ENCODE assay signal across 8 cellular contexts in genomic region chr2:37196320-37197195, GRCh38. TPM values are rescaled to one million over a fixed set of nuclear protein-coding genes. Genes with fewer than 3 reads are reported as not detected.
A peak's percentile ranks its signal among the peaks of the same experiment; 100 is the strongest.
DNase-seq lines count a peak whose midpoint lies in the region; ATAC-seq, FAIRE-seq and TF ChIP-seq lines count a peak whose summit lies in the region.

Gene CEBPZOS, plus strand, starts transcription at chr2:37196496. Its CDS starts 3,209 bp downstream, at chr2:37199705.

- H3K27me3 ChIP-seq in OCI-LY1 (ENCODE audit: insufficient read depth, low read length) (no peaks in the 10 kb centered on the region), endothelial cell of umbilical vein (ENCODE audit: control insufficient read depth in 2 of 2, insufficient read depth in 2 of 2, low read length in 2 of 2) (no peaks in the 10 kb centered on the region), mononuclear cell (ENCODE audit: insufficient read depth, low read length) (no peaks in the 10 kb centered on the region)

- H3F3A ChIP-seq in OCI-LY1 (ENCODE audit: insufficient read depth, low read length) = no peaks in the 10 kb centered on the region

- TF ChIP-seq POLR2A in endothelial cell of umbilical vein (IDR thresholded peaks at IDR 0.05; ENCODE audit: low read depth, low read length) = peak; percentile 56

- ATAC-seq in GM21447 (IDR thresholded peaks at IDR 0.05; ENCODE audit: unreplicated experiment) = peak; percentile 82

- H3K9me3 ChIP-seq in OCI-LY1 (ENCODE audit: low read length) (no peaks in the 10 kb centered on the region), endothelial cell of umbilical vein (replicated peaks; ENCODE audit: control insufficient read depth, insufficient read depth, low read length) (no peaks in the 10 kb centered on the region), mononuclear cell (ENCODE audit: low read depth, low read length) (no peaks in the 10 kb centered on the region)

- DNase-seq in D341Med (ENCODE audit: low spot score) (peak; percentile 88), HuH-7 (ENCODE audit: low spot score) (peak; percentile 77), endothelial cell of umbilical vein (ENCODE audit: low read depth, low spot score) (peak; percentile 89)
- peak; percentile 89 for DNase-seq in activated CD8-positive, alpha-beta memory T cell treated with anti-CD3 and anti-CD28 coated beads, Interleukin-2, amount 50 U/mL, for 4 hours
- DNase-seq in stimulated activated CD8-positive, alpha-beta memory T cell treated with anti-CD3 and anti-CD28 coated beads, Interleukin-7, amount 100 ng/mL, for 1 hour (ENCODE audit: low read depth in 2 of 2) = peak; percentile 80 to 87

- H3K4me3 ChIP-seq in OCI-LY1 (ENCODE audit: low read depth, low read length, poor library complexity, severe bottlenecking) (peak within 1 kb of the TSS; percentile 79), endothelial cell of umbilical vein (replicated peaks in 1 of 3; ENCODE audit: insufficient read depth in 1 of 3, low read depth in 1 of 3, low read length in 3 of 3) (peak within 1 kb of the TSS; percentile 45 to 71 (median 50)), mononuclear cell (ENCODE audit: low read length) (peak within 1 kb of the TSS; percentile 72)

- dilution Hi-C loops in endothelial cell of umbilical vein (cut with MboI; ENCODE audit: extremely low pct_ligation_motif_present, low sequenced_read_pairs) = no loop called here

- no peaks in the 10 kb centered on the region for H3K9me2 ChIP-seq in OCI-LY1 (ENCODE audit: low read depth, low read length)

- TF ChIP-seq CTCF in OCI-LY1 (IDR thresholded peaks at IDR 0.05; ENCODE audit: low read length) (no peak), endothelial cell of umbilical vein (IDR thresholded peaks at IDR 0.05; ENCODE audit: extremely low read depth in 1 of 2, insufficient read depth in 1 of 2, low read depth in 1 of 2, low read length in 2 of 2) (no peak)

- no peaks in the 10 kb centered on the region for H4K20me1 ChIP-seq in OCI-LY1 (ENCODE audit: insufficient read depth, low read length)
- H4K20me1 ChIP-seq in endothelial cell of umbilical vein (replicated peaks; ENCODE audit: control insufficient read depth, extremely low read depth, insufficient read depth, low read length) = no peaks in the 10 kb centered on the region

- peak; percentile 83 for FAIRE-seq in endothelial cell of umbilical vein (lab: Jason Lieb, UNC)

- intact Hi-C loops in endothelial cell of umbilical vein (cut with micrococcal nuclease) = loop anchor here (1.0 to 5.0 kb wide), 3 partner anchors 14 to 40 kb away; partner anchors contain the start of genes CEBPZ, EIF2AK2 and NDUFAF7

- POLR2A ChIA-PET in endothelial cell of umbilical vein (lab: Charles Lee) = no interaction called here

- peaks cover 28% of the 10 kb centered on the region for H3K4me1 ChIP-seq in OCI-LY1 (ENCODE audit: insufficient read depth, low read length, severe bottlenecking)
- peaks cover 6% of the 10 kb centered on the region for H3K4me1 ChIP-seq in endothelial cell of umbilical vein (ENCODE audit: control insufficient read depth, extremely low read depth, insufficient read depth, low read length)
- H3K4me1 ChIP-seq in mononuclear cell (ENCODE audit: insufficient read depth, low read length) = peaks cover 32% of the 10 kb centered on the region

- CTCF ChIA-PET in endothelial cell of umbilical vein (lab: Charles Lee) = interaction anchor here (0.9 to 1.2 kb wide), 4 partner anchors 15 to 681 kb away, joined by 3 to 14 read pairs (median 4); no protein-coding TSS in a partner anchor

- H2AFZ ChIP-seq in OCI-LY1 (ENCODE audit: low read length) = peak within 1 kb of the TSS; percentile 82; the same call in 1 of the 2 replicates
- H2AFZ ChIP-seq in endothelial cell of umbilical vein (ENCODE audit: low read depth, low read length) = peak within 1 kb of the TSS; percentile 91

- H3K9ac ChIP-seq in OCI-LY1 (ENCODE audit: low read length) = peak within 1 kb of the TSS; percentile 81
- H3K9ac ChIP-seq in endothelial cell of umbilical vein (replicated peaks; ENCODE audit: extremely low read depth, insufficient read depth, low read length) = peak within 1 kb of the TSS; percentile 55

- H3K9me1 ChIP-seq in endothelial cell of umbilical vein (replicated peaks; ENCODE audit: control insufficient read depth, extremely low read depth, insufficient read depth, low read length) = no peaks in the 10 kb centered on the region

- peak within 1 kb of the TSS; percentile 81 for H3K27ac ChIP-seq in OCI-LY1 (ENCODE audit: low read depth, low read length, poor library complexity, severe bottlenecking)
- H3K27ac ChIP-seq in endothelial cell of umbilical vein (ENCODE audit: insufficient read depth, low read depth, low read length) = peak within 1 kb of the TSS; percentile 56

- peak within 1 kb of the TSS; percentile 75 for H3K4me2 ChIP-seq in OCI-LY1 (ENCODE audit: low read length)
- H3K4me2 ChIP-seq in endothelial cell of umbilical vein (ENCODE audit: insufficient read depth, low read length) = peak within 1 kb of the TSS; percentile 91

- BruUV-seq in endothelial cell of umbilical vein (replicated peaks; lab: Mats Ljungman, UMichigan) = no TSS peak

- H3K36me3 ChIP-seq in OCI-LY1 (ENCODE audit: insufficient read depth, low read length) (peaks cover 32% of the 10 kb centered on the region), endothelial cell of umbilical vein (ENCODE audit: control insufficient read depth in 2 of 2, extremely low read depth in 1 of 2, insufficient read depth in 2 of 2, low read length in 2 of 2) (peaks cover 4 to 6% of the 10 kb centered on the region in 2 experiments)

- H3K79me2 ChIP-seq in OCI-LY1 (ENCODE audit: insufficient read depth, low read length) (peaks cover 31% of the 10 kb centered on the region), endothelial cell of umbilical vein (ENCODE audit: control insufficient read depth, insufficient read depth, low read length) (peaks cover 26% of the 10 kb centered on the region)

TF ChIP-seq in endothelial cell of umbilical vein, 7 proteins besides CTCF, POLR2A, EP300 and RAD21:
- no peak for TF ChIP-seq FOS (IDR thresholded peaks at IDR 0.05; ENCODE audit: borderline replicate concordance, insufficient read depth, low read length)
- TF ChIP-seq POLR2AphosphoS5 (IDR thresholded peaks at IDR 0.05; ENCODE audit: insufficient read depth, low read depth, low read length) = peak; percentile 59

RNA-seq across cellular contexts. Expression of gene CEBPZOS, which starts in this region (rescaled TPM):
- total RNA-seq in endothelial cell of umbilical vein (36.3 and 41.5 TPM in 2 replicates), mononuclear cell (19.3 TPM)
- polyA plus RNA-seq in endothelial cell of umbilical vein = 24.8 and 29.1 TPM in 2 replicates
- polyA plus RNA-seq in endothelial cell of umbilical vein (2011; cell fraction: cytosol; rRNA removed) = 22.8 and 29.4 TPM in 2 replicates
- 12.3 and 14.4 TPM in 2 replicates for polyA plus RNA-seq in endothelial cell of umbilical vein (2011; cell fraction: nucleus; rRNA removed)
- polyA plus RNA-seq in endothelial cell of umbilical vein (2012) = 27.0 and 31.3 TPM in 2 replicates
- 10.5 and 11.6 TPM in 2 replicates for polyA minus RNA-seq in endothelial cell of umbilical vein
- polyA minus RNA-seq in endothelial cell of umbilical vein (2011; cell fraction: cytosol; rRNA and poly(A)+ RNA removed) = 12.3 TPM
- polyA minus RNA-seq in endothelial cell of umbilical vein (2011; cell fraction: nucleus; rRNA and poly(A)+ RNA removed) = 6.2 and 10.3 TPM in 2 replicates

Comparison
In these comparisons a context has a peak if more than half of its experiments do, and no peak if none do; other contexts are left out.
1. Peak in every context shown above with its lines: DNase-seq, ATAC-seq, H3K4me3 ChIP-seq and H3K27ac ChIP-seq.